In genomic region chr7:107017965-107018714, GRCh38 we compare ENCODE assay signal across 1 cellular context.
A peak's percentile ranks its signal among the peaks of the same experiment; 100 is the strongest.
TF ChIP-seq lines count a peak whose summit lies in the region.

No MANE protein-coding gene starts in this region.

TF ChIP-seq in K562, 482 proteins besides CTCF, POLR2A, EP300 and RAD21 (continued from another document and continues in another):
- TF ChIP-seq ZHX1 (conservative IDR thresholded peaks at IDR 0.05; ENCODE audit: low read length) (no peak), ZNF589 (CRISPR knock-in tag; IDR thresholded peaks at IDR 0.05; ENCODE audit: low read depth) (peak; percentile 64; the same call in 1 of the 2 replicates), ZNF253 (CRISPR knock-in tag; conservative IDR thresholded peaks at IDR 0.05) (no peak), RBM14 (IDR thresholded peaks at IDR 0.05; ENCODE audit: borderline replicate concordance, insufficient read depth, low read depth, low read length) (no peak), OTX1 (CRISPR knock-in tag; IDR thresholded peaks at IDR 0.05) (no peak), POLR3A (IDR thresholded peaks at IDR 0.05; ENCODE audit: borderline replicate concordance, extremely low read depth, insufficient read depth, insufficient read length) (no peak), DEAF1 (CRISPR knock-in tag; IDR thresholded peaks at IDR 0.05) (peak; percentile 38; the same call in 1 of the 2 replicates), CCAR2 (IDR thresholded peaks at IDR 0.05; ENCODE audit: low read depth, low read length) (no peak), ZC3H11A (IDR thresholded peaks at IDR 0.05; ENCODE audit: low read depth, low read length) (no peak), TRIM28 (IDR thresholded peaks at IDR 0.05) (no peak), HDAC8 (tag; IDR thresholded peaks at IDR 0.05) (no peak), PHF21A (IDR thresholded peaks at IDR 0.05; ENCODE audit: borderline replicate concordance, low read depth) (peak; percentile 65; the same call in 1 of the 2 replicates), MEIS2 (IDR thresholded peaks at IDR 0.05; ENCODE audit: partially characterized antibody) (peak; percentile 61), BCLAF1 (IDR thresholded peaks at IDR 0.05; ENCODE audit: borderline replicate concordance in 1 of 2, control insufficient read depth in 1 of 2, low read depth in 2 of 2, low read length in 1 of 2) (no peak), TEAD1 (CRISPR knock-in tag; IDR thresholded peaks at IDR 0.05) (no peak), USF1 (CRISPR knock-in tag; IDR thresholded peaks at IDR 0.05) (peak; percentile 97), ARID1B (IDR thresholded peaks at IDR 0.05) (peak; percentile 74), NFYB (IDR thresholded peaks at IDR 0.05; ENCODE audit: extremely low read depth, insufficient read length) (peak; percentile 34), THAP7 (CRISPR knock-in tag; IDR thresholded peaks at IDR 0.05) (0 out of 2 replicates have a peak, but pooled peaks have one; percentile 36), STAG1 (CRISPR knock-in tag; IDR thresholded peaks at IDR 0.05; ENCODE audit: borderline replicate concordance) (no peak), ZNF232 (CRISPR knock-in tag; IDR thresholded peaks at IDR 0.05) (no peak), ZNF143 (CRISPR knock-in tag; IDR thresholded peaks at IDR 0.05) (no peak), DDX20 (tag; IDR thresholded peaks at IDR 0.05; ENCODE audit: low read depth) (peak; percentile 39; the same call in 1 of the 2 replicates), ARID4B (CRISPR knock-in tag; IDR thresholded peaks at IDR 0.05) (no peak), ZFPM2 (CRISPR knock-in tag; IDR thresholded peaks at IDR 0.05) (peak; percentile 20; the same call in 1 of the 2 replicates), ZNF584 (CRISPR knock-in tag; IDR thresholded peaks at IDR 0.05; ENCODE audit: low read depth) (0 out of 2 replicates have a peak, but pooled peaks have one; percentile 72), E2F5 (CRISPR knock-in tag; IDR thresholded peaks at IDR 0.05) (no peak), NFE2L1 (tag; IDR thresholded peaks at IDR 0.05; ENCODE audit: borderline replicate concordance, low read depth) (no peak), SMAD1 (IDR thresholded peaks at IDR 0.05; ENCODE audit: low read depth, low read length, partially characterized antibody) (no peak), PCBP2 (IDR thresholded peaks at IDR 0.05; ENCODE audit: low read depth, low read length, poor library complexity, severe bottlenecking) (no peak), TAL1 (IDR thresholded peaks at IDR 0.05) (peak; percentile 27; the same call in 1 of the 2 replicates), USF2 (CRISPR knock-in tag; IDR thresholded peaks at IDR 0.05) (peak; percentile 97), CBX3 (IDR thresholded peaks at IDR 0.05; ENCODE audit: borderline replicate concordance in 1 of 2, low read length in 2 of 2) (peak in 1 of 2 experiments; percentile 76; a peak in 2 of 3 replicates), E2F8 (IDR thresholded peaks at IDR 0.05; ENCODE audit: low read depth, partially characterized antibody) (no peak)
